Comparison of ENCODE assay signal across 8 cellular contexts in the genomic region with DNA sequence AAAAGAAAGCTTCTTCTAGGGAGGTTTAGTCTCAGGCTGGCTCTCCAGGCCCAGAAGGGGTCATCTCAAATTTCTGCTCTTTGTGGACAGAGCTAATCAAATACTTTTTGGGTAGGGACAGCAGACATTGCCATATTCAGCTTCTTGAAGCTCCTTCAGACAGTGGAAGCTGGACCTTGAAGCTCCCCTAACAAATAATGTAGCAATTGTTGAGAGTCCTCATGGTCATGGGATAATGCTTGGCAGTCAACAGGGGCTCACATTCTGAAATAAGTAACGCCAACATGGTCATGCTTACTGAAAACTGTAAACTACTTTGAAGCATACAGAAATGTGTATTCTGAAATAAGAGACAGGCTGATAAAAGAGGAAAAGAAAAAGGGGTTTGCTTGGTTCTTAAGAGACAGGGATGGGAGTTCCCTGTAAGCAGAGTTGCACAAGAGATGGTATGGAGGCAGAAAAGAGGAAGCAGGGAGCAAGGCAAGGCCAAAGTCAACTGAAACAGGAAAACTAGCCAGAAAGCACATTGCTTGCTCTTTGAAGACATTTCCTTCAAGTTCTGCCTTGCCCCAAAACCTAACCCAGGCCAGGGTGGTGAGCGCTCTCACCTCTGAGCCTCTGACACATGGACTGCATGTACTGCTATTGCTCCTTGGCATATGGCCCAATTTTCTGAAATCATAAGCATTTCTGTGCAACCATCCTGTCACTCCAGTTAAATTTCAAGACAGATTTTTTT. TPM values are rescaled to one million over a fixed set of nuclear protein-coding genes. Genes with fewer than 3 reads are reported as not detected.
DNase-seq lines count a peak whose midpoint lies in the region; ATAC-seq and TF ChIP-seq lines count a peak whose summit lies in the region.

No MANE protein-coding gene starts in this region.

- H3K27ac ChIP-seq in left lung: peak overlapping the region; percentile 65 to 87

- peaks cover 51% of the 10 kb centered on the region for H3K36me3 Mint-ChIP-seq in activated T-helper 1 cell treated with anti-CD3 and anti-CD28 coated beads, Interleukin-12 subunit alpha, Interleukin-12 subunit beta, Interleukin-2, Interleukin-4 antibody, amounts not matched to agents 30 ng/mL and 10 ng/mL and 1 ng/mL, durations not matched to agents 14 hours and 24 hours and 36 hours (ENCODE audit: low read depth)

- DNase-seq in DMS79 (lab: John Stamatoyannopoulos, UW) (peak; percentile 46), left lung (no peak), AG08396 (ENCODE audit: low spot score) (no peak), NCI-H2107 (lab: John Stamatoyannopoulos, UW) (no peak), putamen (ENCODE audit: low spot score) (no peak), posterior cingulate gyrus (no peak)
- DNase-seq in activated T-helper 1 cell treated with anti-CD3 and anti-CD28 coated beads, Interleukin-12 subunit alpha, Interleukin-12 subunit beta, Interleukin-2, Interleukin-4 antibody, amounts not matched to agents 30 ng/mL and 10 ng/mL and 1 ng/mL, durations not matched to agents 14 hours and 24 hours and 36 hours (ENCODE audit: low spot score): no peak

- no peaks in the 10 kb centered on the region for H3K27me3 ChIP-seq in left lung

- H3K4me3 ChIP-seq in left lung: no peak overlapping the region

- ATAC-seq in HG02885 (IDR thresholded peaks at IDR 0.05; ENCODE audit: poor library complexity, unreplicated experiment) (peak; percentile 34), left lung (peak; percentile 78)

- H3K27me3 Mint-ChIP-seq in activated T-helper 1 cell treated with anti-CD3 and anti-CD28 coated beads, Interleukin-12 subunit alpha, Interleukin-12 subunit beta, Interleukin-2, Interleukin-4 antibody, amounts not matched to agents 30 ng/mL and 10 ng/mL and 1 ng/mL, durations not matched to agents 14 hours and 24 hours and 36 hours (ENCODE audit: insufficient read depth): no peaks in the 10 kb centered on the region

- H3K27ac Mint-ChIP-seq in activated T-helper 1 cell treated with anti-CD3 and anti-CD28 coated beads, Interleukin-12 subunit alpha, Interleukin-12 subunit beta, Interleukin-2, Interleukin-4 antibody, amounts not matched to agents 30 ng/mL and 10 ng/mL and 1 ng/mL, durations not matched to agents 14 hours and 24 hours and 36 hours: peak overlapping the region; percentile 32

- no peak overlapping the region for H3K4me3 Mint-ChIP-seq in activated T-helper 1 cell treated with anti-CD3 and anti-CD28 coated beads, Interleukin-12 subunit alpha, Interleukin-12 subunit beta, Interleukin-2, Interleukin-4 antibody, amounts not matched to agents 30 ng/mL and 10 ng/mL and 1 ng/mL, durations not matched to agents 14 hours and 24 hours and 36 hours

- H3K36me3 ChIP-seq in left lung: no peaks in the 10 kb centered on the region

- peaks cover 7 to 49% of the 10 kb centered on the region in 2 donors for H3K4me1 ChIP-seq in left lung

- H3K9me3 ChIP-seq in left lung: no peaks in the 10 kb centered on the region

- intact Hi-C loops in activated T-helper 1 cell treated with anti-CD3 and anti-CD28 coated beads, Interleukin-12 subunit alpha, Interleukin-12 subunit beta, Interleukin-2, Interleukin-4 antibody, amounts not matched to agents 30 ng/mL and 10 ng/mL and 1 ng/mL, durations not matched to agents 14 hours and 24 hours and 36 hours (cut with micrococcal nuclease): no loop called here
- intact Hi-C loops in left lung (cut with DNase I) (no loop called here), posterior cingulate gyrus (cut with DNase I) (no loop called here)

- H3K4me1 Mint-ChIP-seq in activated T-helper 1 cell treated with anti-CD3 and anti-CD28 coated beads, Interleukin-12 subunit alpha, Interleukin-12 subunit beta, Interleukin-2, Interleukin-4 antibody, amounts not matched to agents 30 ng/mL and 10 ng/mL and 1 ng/mL, durations not matched to agents 14 hours and 24 hours and 36 hours (ENCODE audit: low read depth): peaks cover 64% of the 10 kb centered on the region

- no peak for TF ChIP-seq CTCF in left lung (IDR thresholded peaks at IDR 0.05)

- peaks cover 3% of the 10 kb centered on the region for H3K9me3 Mint-ChIP-seq in activated T-helper 1 cell treated with anti-CD3 and anti-CD28 coated beads, Interleukin-12 subunit alpha, Interleukin-12 subunit beta, Interleukin-2, Interleukin-4 antibody, amounts not matched to agents 30 ng/mL and 10 ng/mL and 1 ng/mL, durations not matched to agents 14 hours and 24 hours and 36 hours

RNA-seq across cellular contexts. Expression of a gene that starts 53.1 kb away (rescaled TPM):
- total RNA-seq in activated T-helper 1 cell treated with anti-CD3 and anti-CD28 coated beads, Interleukin-12 subunit alpha, Interleukin-12 subunit beta, Interleukin-2, Interleukin-4 antibody, amounts not matched to agents 30 ng/mL and 10 ng/mL and 1 ng/mL, durations not matched to agents 14 hours and 24 hours and 36 hours: 114 and 130 TPM in 2 replicates
- 10 to 100 TPM; 74.5 to 96.2 TPM for total RNA-seq in left lung
